In the genomic region with DNA sequence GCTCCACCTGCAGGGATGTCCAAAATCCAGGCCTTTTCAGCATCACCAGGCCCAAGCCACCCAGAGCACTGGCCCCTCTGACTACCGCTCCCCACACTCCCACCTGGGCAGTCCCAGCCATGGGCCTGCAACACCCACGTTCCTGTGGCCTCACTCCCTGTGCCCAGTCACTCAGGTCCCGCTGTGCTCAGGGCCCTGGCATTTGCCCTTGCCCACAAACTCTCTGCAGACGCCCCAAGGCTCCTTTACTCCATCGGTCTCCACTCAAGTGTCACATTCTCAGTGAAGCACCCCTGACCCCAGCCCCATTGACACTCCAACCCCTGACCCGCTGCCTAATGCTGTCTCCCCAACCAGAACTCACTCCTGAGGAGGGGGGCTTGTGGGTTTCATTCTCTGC, we compare ENCODE assay signal across 24 cellular contexts. TPM values are rescaled to one million over a fixed set of nuclear protein-coding genes. Genes with fewer than 3 reads are reported as not detected.
DNase-seq lines count a peak whose midpoint lies in the region; ATAC-seq, FAIRE-seq and TF ChIP-seq lines count a peak whose summit lies in the region.
"Had no signal": no experiment of that assay in that cellular context is flagged by ENCODE, and none has a peak within 500 bp of the region (broad histone marks: within the 10 kb centered on the region; RNA-seq: fewer than 3 reads in every experiment).

No MANE protein-coding gene starts in this region.

- no peaks in the 10 kb centered on the region for H3K27me3 Mint-ChIP-seq in H9 (ENCODE audit: low read depth)
- H3K27me3 Mint-ChIP-seq: CD4-positive, CD25-positive, alpha-beta regulatory T cell; type B pancreatic cell had no signal

- H3K27ac ChIP-seq in H9 (ENCODE audit: insufficient read length, low read depth, low read length) (no peak overlapping the region), caudate nucleus (ENCODE audit: low read depth, low read length) (peak overlapping the region; percentile 85), muscle layer of colon (ENCODE audit: low read depth, low read length) (peak overlapping the region; percentile 1), skin epidermis (peak overlapping the region in 13 of 21 experiments; percentile 11 to 77 (median 56))
- H3K27ac ChIP-seq: HL-60 had no signal

- H3K4me2 ChIP-seq in H9 (ENCODE audit: insufficient read depth, insufficient read length, low read length), result no peak overlapping the region

- peak overlapping the region in 2 of 3 experiments; percentile 53 to 68; a peak in 5 of 7 replicates for H3K27ac Mint-ChIP-seq in H9
- H3K27ac Mint-ChIP-seq: CD4-positive, CD25-positive, alpha-beta regulatory T cell; type B pancreatic cell had no signal

- DNase-seq in H9 (no peak), caudate nucleus (lab: John Stamatoyannopoulos, UW) (no peak), frontal cortex (ENCODE audit: low spot score in 2 of 2) (no peak)
- DNase-seq: activated CD4-positive, alpha-beta T cell treated with anti-CD3 and anti-CD28 coated beads for 4 hours; activated effector memory CD4-positive, alpha-beta T cell treated with anti-CD3 and anti-CD28 coated beads, Interleukin-2, amount 50 U/mL, for 16 hours; amniotic stem cell; CD4-positive, CD25-positive, alpha-beta regulatory T cell; KBM-7; mesendoderm; NCI-H1092; NCI-H748 treated with DMSO at 0.1 percent for 48 hours; PC-3; small intestine; T1000 had no signal

- H3K18ac ChIP-seq in H9 (ENCODE audit: insufficient read length, low read depth, low read length), result no peak overlapping the region

- H3K4me3 Mint-ChIP-seq in H9, result no peak overlapping the region; a peak in 1 of 5 replicates
- H3K4me3 Mint-ChIP-seq: type B pancreatic cell had no signal

- ATAC-seq in GM18858 (IDR thresholded peaks at IDR 0.05; ENCODE audit: unreplicated experiment) (no peak), GM21576 (IDR thresholded peaks at IDR 0.05; ENCODE audit: unreplicated experiment) (no peak), esophagus mucosa (no peak)
- ATAC-seq: PC-3, SK-N-SH treated with all-trans-retinoic acid at 6 μM for 48 hours had no signal

- H3K4me1 ChIP-seq in H9 (ENCODE audit: insufficient read depth, low read length) (no peaks in the 10 kb centered on the region), muscle layer of colon (ENCODE audit: insufficient read depth, low read length) (peaks cover 10% of the 10 kb centered on the region)

- H3K27me3 ChIP-seq in H9 (ENCODE audit: insufficient read depth, low read length) (no peaks in the 10 kb centered on the region), muscle layer of colon (ENCODE audit: control insufficient read depth in 1 of 2, insufficient read depth in 2 of 2, low read length in 2 of 2) (no peaks in the 10 kb centered on the region)

- WGBS in H9 (ENCODE audit: extremely low coverage, insufficient read length, low lambda C conversion rate), result no CpG with 5 or more reads among the region's 6 CpGs

- H4K5ac ChIP-seq in H9 (ENCODE audit: insufficient read length, low read depth, low read length), result no peak overlapping the region

- H3K14ac ChIP-seq in H9 (ENCODE audit: insufficient read depth, low read length), result no peak overlapping the region

- H2BK120ac ChIP-seq in H9 (ENCODE audit: low read depth, low read length, poor library complexity, severe bottlenecking), result no peak overlapping the region

- H3K79me2 ChIP-seq in H9 (ENCODE audit: insufficient read depth, low read length), result no peaks in the 10 kb centered on the region

- no peak overlapping the region for H2BK5ac ChIP-seq in H9 (ENCODE audit: insufficient read length, low read length)

- no peak overlapping the region for H2AFZ ChIP-seq in H9 (ENCODE audit: low read length)

- H3K4ac ChIP-seq in H9 (ENCODE audit: low read depth, low read length), result no peak overlapping the region

- no peak overlapping the region for H2AK5ac ChIP-seq in H9 (ENCODE audit: insufficient read length, low read length)

- no peak for TF ChIP-seq CTCF in H9 (conservative IDR thresholded peaks at IDR 0.05)

- peaks cover under 1% of the 10 kb centered on the region in 2 experiments; a peak in 3 of 4 replicates for H3K4me1 Mint-ChIP-seq in H9

- peaks cover 21% of the 10 kb centered on the region for H3K36me3 ChIP-seq in muscle layer of colon (ENCODE audit: insufficient read depth, low read length)

- H3K56ac ChIP-seq in H9 (ENCODE audit: insufficient read length, low read depth, low read length), result no peak overlapping the region

- H3K36me3 Mint-ChIP-seq in H9 (ENCODE audit: insufficient read depth in 1 of 3, low read depth in 3 of 3), result peaks cover 2 to 32% (median 5%) of the 10 kb centered on the region in 3 experiments; a peak in 4 of 7 replicates
- H3K36me3 Mint-ChIP-seq: type B pancreatic cell had no signal

- no peak overlapping the region for H4K8ac ChIP-seq in H9 (replicated peaks; ENCODE audit: insufficient read length, low read depth, low read length)

- H2BK12ac ChIP-seq in H9 (ENCODE audit: insufficient read length, low read depth, low read length), result no peak overlapping the region

- no peak for FAIRE-seq in frontal cortex (lab: Jason Lieb, UNC)
- FAIRE-seq: colon, endothelial cell of umbilical vein, small intestine had no signal

- no peak overlapping the region for H3T11ph ChIP-seq in H9 (ENCODE audit: low read length)

- H4K91ac ChIP-seq in H9 (ENCODE audit: insufficient read length, low read depth, low read length), result no peak overlapping the region

- H3K9me3 ChIP-seq in H9 (ENCODE audit: control insufficient read depth, low read depth, low read length), result no peaks in the 10 kb centered on the region
- no peaks in the 10 kb centered on the region for H3K9me3 ChIP-seq in muscle layer of colon (ENCODE audit: low read length)

- H3K9ac ChIP-seq in H9 (ENCODE audit: extremely low read depth, insufficient read length, low read length) (no peak overlapping the region), muscle layer of colon (ENCODE audit: low read length) (no peak overlapping the region)

- H3K4me3 ChIP-seq in muscle layer of colon (ENCODE audit: low read depth in 1 of 2, low read length in 2 of 2), result no peak overlapping the region
- H3K4me3 ChIP-seq in skin epidermis, result no peak overlapping the region

- no peaks in the 10 kb centered on the region for H3K79me1 ChIP-seq in H9 (ENCODE audit: insufficient read depth, low read depth, low read length, poor library complexity, severe bottlenecking)

- H2BK20ac ChIP-seq in H9 (ENCODE audit: low read depth, low read length, poor library complexity, severe bottlenecking), result no peak overlapping the region

- H4K20me1 ChIP-seq in H9 (ENCODE audit: control insufficient read depth, insufficient read depth, insufficient read length), result no peaks in the 10 kb centered on the region

- H3K9me3 Mint-ChIP-seq in H9, result no peaks in the 10 kb centered on the region; a peak in 1 of 5 replicates
- H3K9me3 Mint-ChIP-seq: CD4-positive, CD25-positive, alpha-beta regulatory T cell; type B pancreatic cell had no signal

- no peak overlapping the region for H3K23ac ChIP-seq in H9 (ENCODE audit: insufficient read length, low read depth, low read length)

- no peak overlapping the region for H2BK15ac ChIP-seq in H9 (ENCODE audit: low read depth, low read length)

- no peaks in the 10 kb centered on the region for H3K23me2 ChIP-seq in H9 (ENCODE audit: insufficient read length, low read depth, low read length, poor library complexity, severe bottlenecking)

RNA-seq across cellular contexts. Expression of a gene that starts 23.6 kb away (rescaled TPM):
- 39.1 and 41.7 TPM in 2 replicates for total RNA-seq in H9 (2021)
- total RNA-seq in frontal cortex, result 48.9 TPM
- total RNA-seq in esophagus mucosa, result 46.5 TPM

RNA-seq across cellular contexts. Expression of a gene that starts 29.2 kb away (rescaled TPM):
- total RNA-seq in H9 (2021), result 34.6 and 35.7 TPM in 2 replicates
- 1.6 TPM for total RNA-seq in frontal cortex
- 21.8 TPM for total RNA-seq in esophagus mucosa

RNA-seq across cellular contexts. Expression of a gene that starts 36.9 kb away (rescaled TPM):
- total RNA-seq in H9 (2021), result 36.9 and 37.1 TPM in 2 replicates
- total RNA-seq in frontal cortex, result 8.2 TPM
- total RNA-seq in esophagus mucosa, result 20.5 TPM

RNA-seq across cellular contexts. Expression of a gene that starts 48.0 kb away (rescaled TPM):
- total RNA-seq in H9 (2021), result 75.3 and 78.5 TPM in 2 replicates
- 14.3 TPM for total RNA-seq in frontal cortex
- total RNA-seq in esophagus mucosa, result 18.8 TPM

RNA-seq across cellular contexts. Expression of a gene that starts 48.2 kb away (rescaled TPM):
- total RNA-seq in H9 (2021) (53.6 and 56.6 TPM in 2 replicates), frontal cortex (4.9 TPM), esophagus mucosa (9.5 TPM)
